20 cellular contexts compared by ENCODE assay signal in genomic region chr6:28766426-28766825, GRCh38.
"Had no signal": no experiment of that assay in that cellular context is flagged by ENCODE, and none has a peak within 500 bp of the region (broad histone marks: within the 10 kb centered on the region; RNA-seq: fewer than 3 reads in every experiment).

No MANE protein-coding gene starts in this region.

- H3K27ac ChIP-seq: body of pancreas, pancreas, psoas muscle, right atrium auricular region, tibial artery had no signal

- H3K36me3 ChIP-seq: pancreas, right atrium auricular region, tibial artery had no signal

- H3K4me1 ChIP-seq: body of pancreas, pancreas, psoas muscle, right atrium auricular region, tibial artery had no signal

- H3K9me3 ChIP-seq: body of pancreas, pancreas, psoas muscle had no signal

- DNase-seq: activated CD4-positive, alpha-beta memory T cell treated with anti-CD3 and anti-CD28 coated beads for 36 hours; activated CD4-positive, alpha-beta T cell treated with anti-CD3 and anti-CD28 coated beads for 4 hours; activated CD4-positive, CD25-positive, alpha-beta regulatory T cell; activated effector memory CD4-positive, alpha-beta T cell treated with anti-CD3 and anti-CD28 coated beads, Interleukin-2, amount 50 U/mL, for 16 hours; activated naive CD4-positive, alpha-beta T cell treated with anti-CD3 and anti-CD28 coated beads, Interleukin-2, amount 10 ng/mL, durations not matched to agents 7 days and 5 days; anterior cingulate cortex; body of pancreas; caudate nucleus; effector CD4-positive, alpha-beta T cell; erythroblast; foreskin melanocyte; left cardiac atrium; pancreas; psoas muscle; stimulated activated CD4-positive, alpha-beta T cell treated with anti-CD3 and anti-CD28 coated beads, Interleukin-12 subunit alpha, Interleukin-12 subunit beta, amount 100 ng/mL, for 4 hours; stimulated activated CD4-positive, alpha-beta T cell treated with anti-CD3 and anti-CD28 coated beads, Interleukin-4, amount 100 ng/mL, for 4 hours; substantia nigra; T1000; tibial artery had no signal

- H3K4me3 ChIP-seq: body of pancreas, pancreas, psoas muscle, right atrium auricular region, tibial artery had no signal
